In the genomic region with DNA sequence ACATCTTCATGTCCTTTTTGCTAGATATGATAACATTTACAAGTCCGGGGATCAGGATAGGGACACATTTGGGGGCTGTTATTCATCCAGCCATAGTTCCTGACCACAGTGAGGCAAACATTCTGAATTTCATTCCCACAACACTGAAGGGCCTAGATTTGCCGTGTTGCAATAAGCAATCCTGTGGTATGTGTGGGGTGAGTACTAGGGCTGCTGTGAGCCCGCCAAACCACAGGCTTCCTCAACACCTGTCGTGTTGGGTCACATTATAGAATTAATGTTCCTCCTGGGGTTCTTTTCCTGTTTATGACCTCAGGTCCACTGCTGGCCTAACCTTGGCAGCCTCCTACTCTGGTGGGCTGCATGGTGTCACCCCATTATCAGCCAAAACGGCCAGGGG, we compare ENCODE assay signal across 20 cellular contexts.
DNase-seq lines count a peak whose midpoint lies in the region; ATAC-seq and TF ChIP-seq lines count a peak whose summit lies in the region.
"Had no signal": no experiment of that assay in that cellular context is flagged by ENCODE, and none has a peak within 500 bp of the region (broad histone marks: within the 10 kb centered on the region; RNA-seq: fewer than 3 reads in every experiment).

No MANE protein-coding gene starts in this region.

- whole genome bisulfite sequencing in testis, 2 donors = 71 to 72% methylated on average over 5 of the region's 5 CpGs
- WGBS in tibial nerve, 2 donors = 59 to 87% methylated on average over 5 of the region's 5 CpGs

- no TSS peak for BruUV-seq in PC-3 (replicated peaks; lab: Mats Ljungman, UMichigan)

- intact Hi-C loops in activated CD4-positive, alpha-beta T cell treated with anti-CD3 and anti-CD28 coated beads, Interleukin-2, amount 10 ng/mL, durations not matched to agents 24 days and 14 days (cut with micrococcal nuclease) = no loop called here
- intact Hi-C loops in PC-3 (cut with micrococcal nuclease) = no loop called here
- intact Hi-C loops in testis (cut with DNase I; ENCODE audit: low total_unique reads) = no loop called here

- TF ChIP-seq POLR2A in testis (IDR thresholded peaks at IDR 0.05) = no peak
- no peak for TF ChIP-seq POLR2A in tibial nerve (IDR thresholded peaks at IDR 0.05)

- no peaks in the 10 kb centered on the region for H3K79me2 ChIP-seq in PC-3 (ENCODE audit: low read length)
- H3K79me2 ChIP-seq: parathyroid adenoma had no signal

- H3K9ac ChIP-seq in PC-3 (ENCODE audit: low read length) = no peak overlapping the region
- H3K9ac ChIP-seq: parathyroid adenoma had no signal

- H3K27ac ChIP-seq in PC-3 (ENCODE audit: low read length) = no peak overlapping the region
- H3K27ac ChIP-seq in testis = no peak overlapping the region
- H3K27ac ChIP-seq in tibial nerve = no peak overlapping the region
- H3K27ac ChIP-seq: colonic mucosa, gastroesophageal sphincter, parathyroid adenoma had no signal

- H3K9me3 Mint-ChIP-seq in activated CD4-positive, alpha-beta T cell treated with anti-CD3 and anti-CD28 coated beads, Interleukin-2, amount 10 ng/mL, durations not matched to agents 24 days and 14 days = no peaks in the 10 kb centered on the region
- no peaks in the 10 kb centered on the region for H3K9me3 Mint-ChIP-seq in activated CD4-positive, alpha-beta T cell treated with anti-CD3 and anti-CD28 coated beads, Interleukin-2, amount 10 ng/mL, durations not matched to agents 7 days and 5 days
- H3K9me3 Mint-ChIP-seq: activated T-helper 2 cell treated with anti-CD3 and anti-CD28 coated beads, Interferon-gamma antibody, Interleukin-2, Interleukin-4, amounts not matched to agents 10 μg/mL and 5 μg/mL and 100 μg/mL, durations not matched to agents 14 hours and 24 hours and 36 hours; IgD-negative memory B cell had no signal

- H3K36me3 Mint-ChIP-seq in activated CD4-positive, alpha-beta T cell treated with anti-CD3 and anti-CD28 coated beads, Interleukin-2, amount 10 ng/mL, durations not matched to agents 24 days and 14 days (ENCODE audit: low read depth) = no peaks in the 10 kb centered on the region
- H3K36me3 Mint-ChIP-seq in activated CD4-positive, alpha-beta T cell treated with anti-CD3 and anti-CD28 coated beads, Interleukin-2, amount 10 ng/mL, durations not matched to agents 7 days and 5 days (ENCODE audit: low read depth) = no peaks in the 10 kb centered on the region
- H3K36me3 Mint-ChIP-seq: IgD-negative memory B cell, naive B cell had no signal

- POLR2A ChIA-PET in activated CD4-positive, alpha-beta T cell treated with anti-CD3 and anti-CD28 coated beads, Interleukin-2, amount 10 ng/mL, durations not matched to agents 7 days and 5 days (lab: Charles Lee) = interaction anchor here (0.6 kb wide), 1 partner anchor 66 kb away, joined by 4 read pairs; no protein-coding TSS in a partner anchor
- POLR2A ChIA-PET in PC-3 (lab: Charles Lee; ENCODE audit: unreplicated experiment) = no interaction called here

- H3K4me1 Mint-ChIP-seq in activated CD4-positive, alpha-beta T cell treated with anti-CD3 and anti-CD28 coated beads, Interleukin-2, amount 10 ng/mL, durations not matched to agents 24 days and 14 days = peaks cover 3% of the 10 kb centered on the region
- no peaks in the 10 kb centered on the region for H3K4me1 Mint-ChIP-seq in activated CD4-positive, alpha-beta T cell treated with anti-CD3 and anti-CD28 coated beads, Interleukin-2, amount 10 ng/mL, durations not matched to agents 7 days and 5 days
- H3K4me1 Mint-ChIP-seq: IgD-negative memory B cell, naive B cell had no signal

- no peak for ATAC-seq in PC-3
- ATAC-seq: gastroesophageal sphincter had no signal

- no peaks in the 10 kb centered on the region for H3K36me3 ChIP-seq in PC-3 (ENCODE audit: low read depth, low read length)
- no peaks in the 10 kb centered on the region for H3K36me3 ChIP-seq in testis (ENCODE audit: low read depth, missing control alignments)
- H3K36me3 ChIP-seq in tibial nerve = no peaks in the 10 kb centered on the region
- H3K36me3 ChIP-seq: colonic mucosa, gastroesophageal sphincter had no signal

- no peak for TF ChIP-seq EP300 in tibial nerve (IDR thresholded peaks at IDR 0.05)

- H2AFZ ChIP-seq in PC-3 (ENCODE audit: low read length) = no peak overlapping the region
- H2AFZ ChIP-seq: parathyroid adenoma had no signal

- DNase-seq in activated CD4-positive, alpha-beta T cell treated with anti-CD3 and anti-CD28 coated beads, Interleukin-2, amount 10 ng/mL, durations not matched to agents 24 days and 14 days = peak; percentile 25
- no peak for DNase-seq in activated CD4-positive, alpha-beta T cell treated with anti-CD3 and anti-CD28 coated beads, Interleukin-2, amount 10 ng/mL, durations not matched to agents 7 days and 5 days
- DNase-seq in PC-3 (peak; percentile 37), fibroblast of peridontal ligament (ENCODE audit: extremely low read depth) (peak; percentile 49), pons (ENCODE audit: low spot score) (no peak), cerebellar cortex (ENCODE audit: low spot score) (no peak), testis (no peak), tibial nerve (ENCODE audit: low spot score in 2 of 2) (no peak)
- DNase-seq: amniotic stem cell, Caco-2, colonic mucosa, naive B cell, NCI-H1417, SHP77 treated with DMSO at 0.1 percent for 48 hours, T-helper 2 cell, trophoblast cell had no signal

- H3K27me3 ChIP-seq in PC-3 (ENCODE audit: low read length) (no peaks in the 10 kb centered on the region), testis (no peaks in the 10 kb centered on the region), tibial nerve (no peaks in the 10 kb centered on the region)
- H3K27me3 ChIP-seq: colonic mucosa, gastroesophageal sphincter had no signal

- no peak for TF ChIP-seq CTCF in PC-3 (conservative IDR thresholded peaks at IDR 0.05; ENCODE audit: low read depth, low read length)
- no peak for TF ChIP-seq CTCF in testis (IDR thresholded peaks at IDR 0.05)
- TF ChIP-seq CTCF in tibial nerve (IDR thresholded peaks at IDR 0.05) = no peak

- H3K4me3 Mint-ChIP-seq in activated CD4-positive, alpha-beta T cell treated with anti-CD3 and anti-CD28 coated beads, Interleukin-2, amount 10 ng/mL, durations not matched to agents 24 days and 14 days = no peak overlapping the region
- H3K4me3 Mint-ChIP-seq in activated CD4-positive, alpha-beta T cell treated with anti-CD3 and anti-CD28 coated beads, Interleukin-2, amount 10 ng/mL, durations not matched to agents 7 days and 5 days = no peak overlapping the region
- H3K4me3 Mint-ChIP-seq: IgD-negative memory B cell, naive B cell had no signal

- H3K9me3 ChIP-seq in PC-3 (ENCODE audit: low read length) = no peaks in the 10 kb centered on the region
- H3K9me3 ChIP-seq in testis = no peaks in the 10 kb centered on the region
- no peaks in the 10 kb centered on the region for H3K9me3 ChIP-seq in tibial nerve
- H3K9me3 ChIP-seq: Caco-2, colonic mucosa, gastroesophageal sphincter had no signal

- no peak overlapping the region for H3K4me2 ChIP-seq in PC-3 (ENCODE audit: low read length)

- H3K4me3 ChIP-seq in PC-3 (ENCODE audit: low read length) (no peak overlapping the region), testis (no peak overlapping the region), tibial nerve (no peak overlapping the region)
- H3K4me3 ChIP-seq: colonic mucosa, gastroesophageal sphincter had no signal

- H3F3A ChIP-seq in PC-3 (ENCODE audit: low read length, unreplicated experiment) = no peaks in the 10 kb centered on the region

- H3K4me1 ChIP-seq in PC-3 (ENCODE audit: insufficient read depth, low read length) (no peaks in the 10 kb centered on the region), testis (peaks cover 12% of the 10 kb centered on the region), tibial nerve (peaks cover 0 to 19% (median 2%) of the 10 kb centered on the region in 4 donors)
- H3K4me1 ChIP-seq: Caco-2, colonic mucosa, parathyroid adenoma had no signal

- peaks cover 8% of the 10 kb centered on the region for H3K27me3 Mint-ChIP-seq in activated CD4-positive, alpha-beta T cell treated with anti-CD3 and anti-CD28 coated beads, Interleukin-2, amount 10 ng/mL, durations not matched to agents 24 days and 14 days
- peaks cover 17% of the 10 kb centered on the region for H3K27me3 Mint-ChIP-seq in activated CD4-positive, alpha-beta T cell treated with anti-CD3 and anti-CD28 coated beads, Interleukin-2, amount 10 ng/mL, durations not matched to agents 7 days and 5 days

- H3K27ac Mint-ChIP-seq in activated CD4-positive, alpha-beta T cell treated with anti-CD3 and anti-CD28 coated beads, Interleukin-2, amount 10 ng/mL, durations not matched to agents 24 days and 14 days = no peak overlapping the region
- H3K27ac Mint-ChIP-seq in activated CD4-positive, alpha-beta T cell treated with anti-CD3 and anti-CD28 coated beads, Interleukin-2, amount 10 ng/mL, durations not matched to agents 7 days and 5 days = no peak overlapping the region
- H3K27ac Mint-ChIP-seq: activated T-helper 2 cell treated with anti-CD3 and anti-CD28 coated beads, Interferon-gamma antibody, Interleukin-2, Interleukin-4, amounts not matched to agents 10 μg/mL and 5 μg/mL and 100 μg/mL, durations not matched to agents 14 hours and 24 hours and 36 hours; IgD-negative memory B cell; naive B cell had no signal

- no peaks in the 10 kb centered on the region for H4K20me1 ChIP-seq in PC-3 (ENCODE audit: low read length)

- CTCF ChIA-PET in activated CD4-positive, alpha-beta T cell treated with anti-CD3 and anti-CD28 coated beads, Interleukin-2, amount 10 ng/mL, durations not matched to agents 7 days and 5 days (lab: Charles Lee) = no interaction called here
- CTCF ChIA-PET in PC-3 (lab: Charles Lee) = no interaction called here

- no peaks in the 10 kb centered on the region for H3K9me2 ChIP-seq in PC-3 (replicated peaks; ENCODE audit: low read length)

Comparison
In these comparisons a context has a peak if more than half of its experiments do, and no peak if none do; other contexts are left out.
1. DNase-seq: peak in activated CD4-positive, alpha-beta T cell treated with anti-CD3 and anti-CD28 coated beads, Interleukin-2, amount 10 ng/mL, durations not matched to agents 24 days and 14 days (single experiment), PC-3 (single experiment) and fibroblast of peridontal ligament (single experiment); none in activated CD4-positive, alpha-beta T cell treated with anti-CD3 and anti-CD28 coated beads, Interleukin-2, amount 10 ng/mL, durations not matched to agents 7 days and 5 days (single experiment), pons (single experiment), cerebellar cortex (single experiment), testis (single experiment) and tibial nerve (0 of 2).